21 cellular contexts compared by ENCODE assay signal in the genomic region with DNA sequence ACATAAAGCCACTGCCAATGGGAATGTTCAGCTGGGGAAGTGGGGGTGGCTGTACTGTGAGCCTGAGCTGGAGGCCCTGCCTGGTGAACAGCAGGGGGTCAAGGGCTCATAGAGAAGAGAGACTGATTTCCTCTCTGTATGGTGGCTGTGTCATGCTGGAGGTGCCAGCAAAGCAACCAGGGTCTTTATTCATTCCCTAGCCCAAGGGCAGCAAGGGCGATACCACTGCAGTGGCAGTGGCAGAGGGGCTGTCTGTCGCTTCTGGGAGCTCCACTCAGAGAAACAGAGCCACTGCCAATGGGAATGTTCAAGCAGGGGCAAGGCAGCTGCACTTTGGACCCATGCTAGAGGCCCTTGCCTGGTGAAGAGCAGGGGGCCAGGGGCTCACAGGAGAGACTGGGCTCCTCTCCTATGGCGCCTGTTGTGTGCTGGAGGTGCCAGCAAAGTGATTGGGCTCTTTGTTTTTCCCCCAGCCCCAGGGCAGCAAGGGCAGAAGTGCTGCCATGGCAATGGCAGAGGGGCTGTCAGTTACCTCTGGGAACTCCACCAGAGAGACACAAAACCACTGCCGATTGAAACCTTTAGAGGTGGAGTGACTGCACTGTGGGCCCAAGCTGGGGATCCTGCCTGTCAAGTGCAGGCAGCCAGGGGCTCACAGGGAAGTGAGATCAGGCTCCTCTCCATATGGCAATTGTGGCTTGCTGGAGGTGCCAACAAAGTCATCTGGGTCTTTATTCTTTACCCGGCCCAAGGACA.
A peak's percentile ranks its signal among the peaks of the same experiment; 100 is the strongest.
DNase-seq lines count a peak whose midpoint lies in the region; ATAC-seq, FAIRE-seq and TF ChIP-seq lines count a peak whose summit lies in the region.
"Had no signal": no experiment of that assay in that cellular context is flagged by ENCODE, and none has a peak within 500 bp of the region (broad histone marks: within the 10 kb centered on the region; RNA-seq: fewer than 3 reads in every experiment).

No MANE protein-coding gene starts in this region.

- H3K4me1 ChIP-seq in HepG2 (ENCODE audit: insufficient read depth, low read length) (no peaks in the 10 kb centered on the region), right lobe of liver (no peaks in the 10 kb centered on the region), OCI-LY7 (ENCODE audit: insufficient read depth, low read length, poor library complexity, severe bottlenecking) (no peaks in the 10 kb centered on the region)

- WGBS in HepG2 (ENCODE audit: low lambda C conversion rate) = no CpG with 5 or more reads among the region's 5 CpGs
- 40% methylated on average over 1 of the region's 5 CpGs for WGBS in right lobe of liver (ENCODE audit: insufficient coverage, low coverage, low lambda C conversion rate, missing lambda C conversion rate)

- POLR2A ChIA-PET in HepG2 (lab: Yijun Ruan, JAX) (no interaction called here), WTC11 (lab: Charles Lee) (no interaction called here), OCI-LY7 (lab: Charles Lee) (no interaction called here)

- peaks cover 2% of the 10 kb centered on the region for H3K4me1 Mint-ChIP-seq in WTC11
- H3K4me1 Mint-ChIP-seq in stimulated activated effector memory CD8-positive, alpha-beta T cell treated with anti-CD3 and anti-CD28 coated beads, Interleukin-12 subunit alpha, Interleukin-12 subunit beta, amount 100 ng/mL, for 72 hours = no peaks in the 10 kb centered on the region
- H3K4me1 Mint-ChIP-seq: T-helper 17 cell had no signal

- no peaks in the 10 kb centered on the region for H4K20me1 ChIP-seq in HepG2 (ENCODE audit: insufficient read depth, low read length)
- H4K20me1 ChIP-seq in OCI-LY7 (ENCODE audit: insufficient read depth, low read length) = no peaks in the 10 kb centered on the region

- no peaks in the 10 kb centered on the region for H3K27me3 Mint-ChIP-seq in WTC11 (ENCODE audit: low read depth)
- H3K27me3 Mint-ChIP-seq: T-helper 17 cell had no signal

- no peaks in the 10 kb centered on the region for H3K36me3 Mint-ChIP-seq in WTC11
- H3K36me3 Mint-ChIP-seq in stimulated activated effector memory CD8-positive, alpha-beta T cell treated with anti-CD3 and anti-CD28 coated beads, Interleukin-12 subunit alpha, Interleukin-12 subunit beta, amount 100 ng/mL, for 72 hours = no peaks in the 10 kb centered on the region
- H3K36me3 Mint-ChIP-seq: CD8-positive, alpha-beta T cell had no signal

- no peaks in the 10 kb centered on the region for H3K27me3 ChIP-seq in HepG2 (ENCODE audit: control insufficient read depth in 1 of 2, insufficient read depth in 2 of 2, low read length in 2 of 2)
- no peaks in the 10 kb centered on the region for H3K27me3 ChIP-seq in right lobe of liver

- H3K36me3 ChIP-seq in HepG2 (replicated peaks in 1 of 2; ENCODE audit: control insufficient read depth in 1 of 2, insufficient read depth in 2 of 2, low read length in 2 of 2) (no peaks in the 10 kb centered on the region), right lobe of liver (no peaks in the 10 kb centered on the region), OCI-LY7 (ENCODE audit: insufficient read depth, low read length) (no peaks in the 10 kb centered on the region)

- ATAC-seq in HepG2 (peak; percentile 79), right lobe of liver (no peak), HG02885 (IDR thresholded peaks at IDR 0.05; ENCODE audit: poor library complexity, unreplicated experiment) (peak; percentile 24), WTC11 (peak; percentile 14; the same call in 1 of the 2 replicates)
- ATAC-seq in stimulated activated effector memory CD8-positive, alpha-beta T cell treated with anti-CD3 and anti-CD28 coated beads, Interleukin-12 subunit alpha, Interleukin-12 subunit beta, amount 100 ng/mL, for 72 hours = peak; percentile 13
- ATAC-seq: CD8-positive, alpha-beta T cell; K562; PC-3; T-helper 17 cell had no signal

- DNase-seq in HepG2 (ENCODE audit: low spot score) = no peak
- no peak for DNase-seq in right lobe of liver
- no peak for DNase-seq in WTC11 (ENCODE audit: low spot score)
- no peak for DNase-seq in stimulated activated effector memory CD8-positive, alpha-beta T cell treated with anti-CD3 and anti-CD28 coated beads, Interleukin-12 subunit alpha, Interleukin-12 subunit beta, amount 100 ng/mL, for 72 hours (ENCODE audit: low spot score in 2 of 2)
- DNase-seq in OCI-LY7 (ENCODE audit: low spot score) = no peak
- no peak for DNase-seq in T-helper 1 cell
- no peak for DNase-seq in dermis blood vessel endothelial cell
- DNase-seq: C1 segment of cervical spinal cord; CD8-positive, alpha-beta T cell; H7; HFFc6; NCI-H1092 treated with DMSO at 0.1 percent for 48 hours; NCI-H146; NCI-H2029; NCI-H345; NCI-H524 treated with DMSO at 0.1 percent for 48 hours; PC-3; Right ventricle myocardium superior; T-helper 17 cell had no signal

- no peak overlapping the region for H3K4me3 Mint-ChIP-seq in WTC11
- H3K4me3 Mint-ChIP-seq in stimulated activated effector memory CD8-positive, alpha-beta T cell treated with anti-CD3 and anti-CD28 coated beads, Interleukin-12 subunit alpha, Interleukin-12 subunit beta, amount 100 ng/mL, for 72 hours = no peak overlapping the region
- H3K4me3 Mint-ChIP-seq: CD8-positive, alpha-beta T cell; HFFc6; T-helper 17 cell had no signal

- in situ Hi-C loops in HepG2 (cut with HindIII; ENCODE audit: extremely low pct_ligation_motif_present, low pct_unique_long_range_greater_than_20kb) = no loop called here

- BruUV-seq in HepG2 (replicated peaks; lab: Mats Ljungman, UMichigan) (no TSS peak), OCI-LY7 (replicated peaks; lab: Mats Ljungman, UMichigan) (no TSS peak)

- intact Hi-C loops in HepG2 (cut with micrococcal nuclease; ENCODE audit: unreplicated experiment) (no loop called here), right lobe of liver (cut with DNase I) (no loop called here), OCI-LY7 (cut with micrococcal nuclease; ENCODE audit: unreplicated experiment) (no loop called here)

- CTCF ChIA-PET in HepG2 (lab: Yijun Ruan, JAX; ENCODE audit: low intra/inter-chr PET ratio, low total read pairs) (no interaction called here), WTC11 (lab: Charles Lee) (interaction anchor here (0.7 to 1.9 kb wide), 11 partner anchors 11 to 1002 kb away, joined by 3 to 25 read pairs (median 4); no protein-coding TSS in a partner anchor), OCI-LY7 (lab: Charles Lee; ENCODE audit: unreplicated experiment) (no interaction called here)

- H3K9ac ChIP-seq in HepG2 (ENCODE audit: insufficient read depth, low read depth, low read length) = no peak overlapping the region

- no peak for TF ChIP-seq RAD21 in HepG2 (CRISPR knock-in tag; IDR thresholded peaks at IDR 0.05)

- peak overlapping the region; percentile 18; the same call in 1 of the 2 replicates for H3K4me2 ChIP-seq in HepG2 (ENCODE audit: low read depth, low read length)
- no peak overlapping the region for H3K4me2 ChIP-seq in OCI-LY7 (ENCODE audit: low read length)

- TF ChIP-seq EP300 in HepG2 (IDR thresholded peaks at IDR 0.05; ENCODE audit: low read depth in 2 of 2, low read length in 2 of 2) (no peak), HepG2 (CRISPR knock-in tag; IDR thresholded peaks at IDR 0.05; ENCODE audit: borderline replicate concordance) (no peak)

- H3K9me2 ChIP-seq in OCI-LY7 (ENCODE audit: insufficient read depth, low read length) = no peaks in the 10 kb centered on the region

- no peak for FAIRE-seq in HepG2 (lab: Jason Lieb, UNC)
- FAIRE-seq: K562 had no signal

- H3K27ac ChIP-seq in HepG2 (ENCODE audit: extremely low read length, insufficient read depth, low read length) (no peak overlapping the region), right lobe of liver (no peak overlapping the region), OCI-LY7 (ENCODE audit: low read depth, low read length, poor library complexity, severe bottlenecking) (no peak overlapping the region)

- H3K9me3 Mint-ChIP-seq in WTC11 = peaks cover 12% of the 10 kb centered on the region
- peaks cover 15% of the 10 kb centered on the region for H3K9me3 Mint-ChIP-seq in stimulated activated effector memory CD8-positive, alpha-beta T cell treated with anti-CD3 and anti-CD28 coated beads, Interleukin-12 subunit alpha, Interleukin-12 subunit beta, amount 100 ng/mL, for 72 hours

- peaks cover 66% of the 10 kb centered on the region for H3K9me3 ChIP-seq in HepG2 (ENCODE audit: low read length)
- H3K9me3 ChIP-seq in right lobe of liver = no peaks in the 10 kb centered on the region
- H3K9me3 ChIP-seq in OCI-LY7 (ENCODE audit: low read length) = no peaks in the 10 kb centered on the region

- H3K79me2 ChIP-seq in HepG2 (ENCODE audit: insufficient read depth, low read length) = no peaks in the 10 kb centered on the region
- no peaks in the 10 kb centered on the region for H3K79me2 ChIP-seq in OCI-LY7 (ENCODE audit: insufficient read depth, low read depth, low read length)

- H3K4me3 ChIP-seq in HepG2 (replicated peaks in 1 of 3; ENCODE audit: insufficient read depth in 1 of 3, low read depth in 2 of 3, low read length in 3 of 3) = no peak overlapping the region
- no peak overlapping the region for H3K4me3 ChIP-seq in right lobe of liver
- no peak overlapping the region for H3K4me3 ChIP-seq in OCI-LY7 (ENCODE audit: low read depth, low read length, poor library complexity, severe bottlenecking)
- H3K4me3 ChIP-seq: K562 had no signal

- TF ChIP-seq CTCF in HepG2 (CRISPR knock-in tag; IDR thresholded peaks at IDR 0.05) (no peak), right lobe of liver (IDR thresholded peaks at IDR 0.05) (no peak), WTC11 (IDR thresholded peaks at IDR 0.05) (no peak), OCI-LY7 (conservative IDR thresholded peaks at IDR 0.05; ENCODE audit: low read length) (no peak)

- no peak overlapping the region for H3K27ac Mint-ChIP-seq in WTC11
- no peak overlapping the region for H3K27ac Mint-ChIP-seq in stimulated activated effector memory CD8-positive, alpha-beta T cell treated with anti-CD3 and anti-CD28 coated beads, Interleukin-12 subunit alpha, Interleukin-12 subunit beta, amount 100 ng/mL, for 72 hours
- H3K27ac Mint-ChIP-seq: CD8-positive, alpha-beta T cell; HFFc6; T-helper 17 cell had no signal

- H2AFZ ChIP-seq in HepG2 (ENCODE audit: low read length) (no peak overlapping the region), OCI-LY7 (ENCODE audit: low read length) (no peak overlapping the region)

- no peak for TF ChIP-seq POLR2A in HepG2 (IDR thresholded peaks at IDR 0.05; ENCODE audit: insufficient read depth in 1 of 2, low read depth in 2 of 2, low read length in 2 of 2)
- no peak for TF ChIP-seq POLR2A in right lobe of liver (IDR thresholded peaks at IDR 0.05)

TF ChIP-seq in WTC11, 78 proteins besides CTCF, POLR2A, EP300 and RAD21 (continues in another document):
- no peak for TF ChIP-seq ZNF263 (CRISPR knock-in tag; IDR thresholded peaks at IDR 0.05; ENCODE audit: low read depth)
- no peak for TF ChIP-seq ATF1 (CRISPR knock-in tag; IDR thresholded peaks at IDR 0.05)
- TF ChIP-seq SMAD4 (CRISPR knock-in tag; IDR thresholded peaks at IDR 0.05) = no peak

Comparison
In these comparisons a context has a peak if more than half of its experiments do, and no peak if none do; other contexts are left out.
1. ATAC-seq: peak in HepG2 (single experiment), HG02885 (single experiment), WTC11 (single experiment) and stimulated activated effector memory CD8-positive, alpha-beta T cell treated with anti-CD3 and anti-CD28 coated beads, Interleukin-12 subunit alpha, Interleukin-12 subunit beta, amount 100 ng/mL, for 72 hours (single experiment); none in right lobe of liver (0 of 4).